ENCODE assay signal across 13 cellular contexts in genomic region chr21:31133243-31133830, GRCh38.
DNase-seq lines count a peak whose midpoint lies in the region; ATAC-seq, FAIRE-seq and TF ChIP-seq lines count a peak whose summit lies in the region.
"Had no signal": no experiment of that assay in that cellular context is flagged by ENCODE, and none has a peak within 500 bp of the region (broad histone marks: within the 10 kb centered on the region; RNA-seq: fewer than 3 reads in every experiment).

No MANE protein-coding gene starts in this region.

- H3K4me1 ChIP-seq in CD8-positive, alpha-beta T cell (ENCODE audit: insufficient read depth, low read length), result peaks cover 35% of the 10 kb centered on the region
- peaks cover 91% of the 10 kb centered on the region for H3K4me1 ChIP-seq in OCI-LY1 (ENCODE audit: insufficient read depth, low read length, severe bottlenecking)
- peaks cover 22% of the 10 kb centered on the region for H3K4me1 ChIP-seq in effector memory CD4-positive, alpha-beta T cell (ENCODE audit: control insufficient read depth, insufficient read depth, low read length, poor library complexity, severe bottlenecking)
- peaks cover 2% of the 10 kb centered on the region for H3K4me1 ChIP-seq in neural progenitor cell
- no peaks in the 10 kb centered on the region for H3K4me1 ChIP-seq in ovary (ENCODE audit: insufficient read depth)

- ATAC-seq in CD8-positive, alpha-beta T cell, result peak; percentile 44
- ATAC-seq in GM18909 (IDR thresholded peaks at IDR 0.05; ENCODE audit: poor library complexity, unreplicated experiment), result peak; percentile 7

- H3K4me3 ChIP-seq in CD8-positive, alpha-beta T cell (ENCODE audit: low read depth, low read length), result peak overlapping the region; percentile 42
- H3K4me3 ChIP-seq in OCI-LY1 (ENCODE audit: low read depth, low read length, poor library complexity, severe bottlenecking), result peak overlapping the region; percentile 11
- peak overlapping the region; percentile 3 for H3K4me3 ChIP-seq in effector memory CD4-positive, alpha-beta T cell (ENCODE audit: insufficient read depth, low read depth, low read length, poor library complexity, severe bottlenecking)
- no peak overlapping the region for H3K4me3 ChIP-seq in neural progenitor cell
- H3K4me3 ChIP-seq in ovary, result no peak overlapping the region
- H3K4me3 ChIP-seq: lower lobe of right lung, testis had no signal

- H3K27ac Mint-ChIP-seq in CD8-positive, alpha-beta T cell, result peak overlapping the region; percentile 58
- H3K27ac Mint-ChIP-seq in neural progenitor cell, result no peak overlapping the region
- H3K27ac Mint-ChIP-seq: activated B cell treated with CpG ODN at 0.5 μM for 24 hours had no signal

- no peaks in the 10 kb centered on the region for H3K27me3 ChIP-seq in CD8-positive, alpha-beta T cell (ENCODE audit: insufficient read depth, low read length)
- H3K27me3 ChIP-seq in OCI-LY1 (ENCODE audit: insufficient read depth, low read length) (no peaks in the 10 kb centered on the region), neural progenitor cell (no peaks in the 10 kb centered on the region), ovary (no peaks in the 10 kb centered on the region)
- no peaks in the 10 kb centered on the region for H3K27me3 ChIP-seq in effector memory CD4-positive, alpha-beta T cell (replicated peaks; ENCODE audit: control insufficient read depth, insufficient read depth, low read length, poor library complexity, severe bottlenecking)
- H3K27me3 ChIP-seq: testis had no signal

- H3K36me3 ChIP-seq in CD8-positive, alpha-beta T cell (ENCODE audit: insufficient read depth, low read length), result no peaks in the 10 kb centered on the region
- H3K36me3 ChIP-seq in OCI-LY1 (ENCODE audit: insufficient read depth, low read length) (no peaks in the 10 kb centered on the region), neural progenitor cell (no peaks in the 10 kb centered on the region), ovary (no peaks in the 10 kb centered on the region)
- peaks cover 32% of the 10 kb centered on the region for H3K36me3 ChIP-seq in effector memory CD4-positive, alpha-beta T cell (ENCODE audit: control insufficient read depth, insufficient read depth, low read length)

- H2AFZ ChIP-seq in OCI-LY1 (ENCODE audit: low read length), result no peak overlapping the region
- no peak overlapping the region for H2AFZ ChIP-seq in neural progenitor cell (replicated peaks)

- H3K79me2 ChIP-seq in OCI-LY1 (ENCODE audit: insufficient read depth, low read length) (no peaks in the 10 kb centered on the region), neural progenitor cell (ENCODE audit: low read depth) (no peaks in the 10 kb centered on the region)

- H4K20me1 ChIP-seq in OCI-LY1 (ENCODE audit: insufficient read depth, low read length) (no peaks in the 10 kb centered on the region), neural progenitor cell (ENCODE audit: low read depth) (no peaks in the 10 kb centered on the region)

- peak overlapping the region; percentile 46 for H3K4me2 ChIP-seq in OCI-LY1 (ENCODE audit: low read length)
- H3K4me2 ChIP-seq in neural progenitor cell, result no peak overlapping the region

- H3K27ac ChIP-seq in CD8-positive, alpha-beta T cell (ENCODE audit: low read depth, low read length), result no peak overlapping the region
- H3K27ac ChIP-seq in OCI-LY1 (ENCODE audit: low read depth, low read length, poor library complexity, severe bottlenecking) (peak overlapping the region; percentile 99), neural progenitor cell (no peak overlapping the region), ovary (no peak overlapping the region)
- H3K27ac ChIP-seq in effector memory CD4-positive, alpha-beta T cell (ENCODE audit: insufficient read depth, low read length, poor library complexity, severe bottlenecking), result peak overlapping the region; percentile 51
- H3K27ac ChIP-seq: lower lobe of right lung, testis had no signal

- H3K9me3 Mint-ChIP-seq in CD8-positive, alpha-beta T cell, result no peaks in the 10 kb centered on the region
- no peaks in the 10 kb centered on the region for H3K9me3 Mint-ChIP-seq in neural progenitor cell
- H3K9me3 Mint-ChIP-seq: activated B cell treated with CpG ODN at 0.5 μM for 24 hours had no signal

- H3F3A ChIP-seq in OCI-LY1 (ENCODE audit: insufficient read depth, low read length), result no peaks in the 10 kb centered on the region
- H3F3A ChIP-seq in neural progenitor cell (ENCODE audit: low read depth), result peaks cover under 1% of the 10 kb centered on the region

- DNase-seq in CD8-positive, alpha-beta T cell, result peak in 1 of 7 experiments; percentile 17
- DNase-seq in effector memory CD4-positive, alpha-beta T cell, result no peak
- DNase-seq in neural progenitor cell (ENCODE audit: low spot score) (no peak), ovary (no peak), NCI-H2196 treated with DMSO at 0.1 percent for 48 hours (lab: John Stamatoyannopoulos, UW; ENCODE audit: unreplicated experiment) (no peak), HTR-8/SVneo (ENCODE audit: insufficient read length, low spot score) (no peak)
- DNase-seq: activated B cell treated with CpG ODN at 0.5 μM for 24 hours, HCEC 1CT, lower lobe of right lung, NCI-H2227 treated with DMSO at 0.1 percent for 48 hours, testis had no signal

- no peak for TF ChIP-seq EP300 in ovary (IDR thresholded peaks at IDR 0.05)

- WGBS in ovary, 3 donors, result 91 to 93% (median 93%) methylated on average over 7 of the region's 7 CpGs

- H3K9me2 ChIP-seq in OCI-LY1 (ENCODE audit: low read depth, low read length), result no peaks in the 10 kb centered on the region

- FAIRE-seq in HTR-8/SVneo (lab: Jason Lieb, UNC), result no peak

- H3K27me3 Mint-ChIP-seq in CD8-positive, alpha-beta T cell (ENCODE audit: low read depth), result peaks cover 3% of the 10 kb centered on the region
- peaks cover 2% of the 10 kb centered on the region for H3K27me3 Mint-ChIP-seq in neural progenitor cell (ENCODE audit: insufficient read depth, low read depth)

- H3K4me3 Mint-ChIP-seq in CD8-positive, alpha-beta T cell, result peak overlapping the region; percentile 80
- H3K4me3 Mint-ChIP-seq in neural progenitor cell, result no peak overlapping the region
- H3K4me3 Mint-ChIP-seq: activated B cell treated with CpG ODN at 0.5 μM for 24 hours had no signal

- H3K9ac ChIP-seq in OCI-LY1 (ENCODE audit: low read length) (peak overlapping the region; percentile 42; the same call in 1 of the 2 replicates), neural progenitor cell (no peak overlapping the region)

- no peak for TF ChIP-seq POLR2A in ovary (IDR thresholded peaks at IDR 0.05)

- peaks cover 30% of the 10 kb centered on the region for H3K36me3 Mint-ChIP-seq in CD8-positive, alpha-beta T cell
- peaks cover 63% of the 10 kb centered on the region for H3K36me3 Mint-ChIP-seq in neural progenitor cell

- intact Hi-C loops in CD8-positive, alpha-beta T cell (cut with DNase I, micrococcal nuclease), result loop anchor here (1.0 to 10.0 kb wide), 7 partner anchors 17 to 601 kb away; partner anchors contain the start of gene SCAF4 (in 1 of the 2)
- intact Hi-C loops in ovary (cut with DNase I), result no loop called here

- POLR2A ChIA-PET in CD8-positive, alpha-beta T cell (lab: Charles Lee), result interaction anchor here (0.8 to 5.0 kb wide), 12 partner anchors 9 to 54 kb away, joined by 3 to 30 read pairs (median 4); no protein-coding TSS in a partner anchor

- H3K4me1 Mint-ChIP-seq in CD8-positive, alpha-beta T cell (ENCODE audit: low read depth), result peaks cover 47% of the 10 kb centered on the region
- H3K4me1 Mint-ChIP-seq in neural progenitor cell, result no peaks in the 10 kb centered on the region

- TF ChIP-seq CTCF in CD8-positive, alpha-beta T cell (IDR thresholded peaks at IDR 0.05), result no peak
- TF ChIP-seq CTCF in OCI-LY1 (IDR thresholded peaks at IDR 0.05; ENCODE audit: low read length) (no peak), neural progenitor cell (IDR thresholded peaks at IDR 0.05) (no peak), ovary (IDR thresholded peaks at IDR 0.05) (no peak)

- no peaks in the 10 kb centered on the region for H3K9me3 ChIP-seq in CD8-positive, alpha-beta T cell (ENCODE audit: low read length)
- H3K9me3 ChIP-seq in OCI-LY1 (ENCODE audit: low read length) (no peaks in the 10 kb centered on the region), neural progenitor cell (ENCODE audit: low read depth) (no peaks in the 10 kb centered on the region), ovary (no peaks in the 10 kb centered on the region)
- H3K9me3 ChIP-seq in effector memory CD4-positive, alpha-beta T cell (ENCODE audit: control insufficient read depth, low read length), result no peaks in the 10 kb centered on the region
- H3K9me3 ChIP-seq: lower lobe of right lung, testis had no signal

- CTCF ChIA-PET in CD8-positive, alpha-beta T cell (lab: Charles Lee), result interaction anchor here (0.8 to 2.8 kb wide), 14 partner anchors 9 to 448 kb away, joined by 3 to 33 read pairs (median 4); no protein-coding TSS in a partner anchor

Comparison
In these comparisons a context has a peak if more than half of its experiments do, and no peak if none do; other contexts are left out.
1. H3K27ac ChIP-seq: peak in OCI-LY1 (single experiment) and effector memory CD4-positive, alpha-beta T cell (single experiment); none in CD8-positive, alpha-beta T cell (single experiment), neural progenitor cell (single experiment) and ovary (0 of 2).
2. H3K4me3 ChIP-seq: peak in CD8-positive, alpha-beta T cell (single experiment), OCI-LY1 (single experiment) and effector memory CD4-positive, alpha-beta T cell (single experiment); none in neural progenitor cell (single experiment) and ovary (single experiment).
3. intact Hi-C loops: an anchor here in CD8-positive, alpha-beta T cell (1.0 to 10.0 kb wide); none called in ovary.